In the genomic region with DNA sequence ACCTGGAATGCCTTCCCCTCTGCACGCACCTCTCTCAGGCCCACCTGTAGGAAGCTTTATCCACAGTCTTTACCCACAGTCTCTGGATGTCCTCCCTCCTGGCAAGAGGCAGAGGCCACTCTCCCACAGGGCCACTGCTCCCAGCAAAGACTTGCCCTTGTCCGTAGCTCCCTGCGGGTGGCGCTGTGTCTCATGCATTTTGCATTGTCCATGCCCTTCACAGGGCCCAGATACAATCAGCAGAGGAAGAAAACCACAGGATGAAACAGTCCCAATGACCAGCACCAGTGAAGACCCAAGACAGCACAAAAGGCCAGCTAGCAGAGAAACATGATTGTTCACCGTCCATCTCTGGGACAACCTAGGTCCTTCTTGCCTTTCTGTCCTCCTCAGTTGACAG, we compare ENCODE assay signal across 10 cellular contexts. TPM values are rescaled to one million over a fixed set of nuclear protein-coding genes. Genes with fewer than 3 reads are reported as not detected.
DNase-seq lines count a peak whose midpoint lies in the region; ATAC-seq and TF ChIP-seq lines count a peak whose summit lies in the region.
"Had no signal": no experiment of that assay in that cellular context is flagged by ENCODE, and none has a peak within 500 bp of the region (broad histone marks: within the 10 kb centered on the region; RNA-seq: fewer than 3 reads in every experiment).

No MANE protein-coding gene starts in this region.

- intact Hi-C loops in activated CD4-positive, alpha-beta T cell treated with anti-CD3 and anti-CD28 coated beads, Interleukin-2, amount 10 ng/mL, durations not matched to agents 24 days and 14 days (cut with micrococcal nuclease) = no loop called here
- intact Hi-C loops in posterior vena cava (cut with DNase I) = no loop called here

- TF ChIP-seq CTCF in chondrocyte (IDR thresholded peaks at IDR 0.05) = peak; percentile 56

- no peaks in the 10 kb centered on the region for H3K9me3 Mint-ChIP-seq in activated CD4-positive, alpha-beta T cell treated with anti-CD3 and anti-CD28 coated beads, Interleukin-2, amount 10 ng/mL, durations not matched to agents 24 days and 14 days
- no peaks in the 10 kb centered on the region for H3K9me3 Mint-ChIP-seq in chondrocyte (ENCODE audit: low read depth)
- H3K9me3 Mint-ChIP-seq: dendritic cell treated with granulocyte-macrophage colony-stimulating factor and Interleukin-4, amounts not matched to agents 40 ng/mL and 50 ng/mL, for 4 days had no signal

- DNase-seq in activated CD4-positive, alpha-beta T cell treated with anti-CD3 and anti-CD28 coated beads, Interleukin-2, amount 10 ng/mL, durations not matched to agents 24 days and 14 days = peak; percentile 59
- DNase-seq in activated CD4-positive, alpha-beta T cell treated with anti-CD3 and anti-CD28 coated beads for 1 hour = no peak
- DNase-seq in NCI-H526 (lab: John Stamatoyannopoulos, UW) (peak; percentile 12 to 75), chondrocyte (ENCODE audit: low spot score) (no peak), posterior vena cava (ENCODE audit: low spot score) (peak; percentile 58), middle frontal gyrus (ENCODE audit: extremely low spot score, low spot score) (no peak), NCI-H1105 treated with DMSO at 0.1 percent for 48 hours (lab: John Stamatoyannopoulos, UW) (no peak)
- DNase-seq: spleen had no signal

- H3K4me1 Mint-ChIP-seq in activated CD4-positive, alpha-beta T cell treated with anti-CD3 and anti-CD28 coated beads, Interleukin-2, amount 10 ng/mL, durations not matched to agents 24 days and 14 days = peaks cover 3% of the 10 kb centered on the region
- peaks cover 11% of the 10 kb centered on the region for H3K4me1 Mint-ChIP-seq in chondrocyte (ENCODE audit: low read depth)

- peaks cover 54% of the 10 kb centered on the region for H3K27me3 Mint-ChIP-seq in activated CD4-positive, alpha-beta T cell treated with anti-CD3 and anti-CD28 coated beads, Interleukin-2, amount 10 ng/mL, durations not matched to agents 24 days and 14 days
- H3K27me3 Mint-ChIP-seq in chondrocyte (ENCODE audit: low read depth) = peaks cover 68% of the 10 kb centered on the region

- no peaks in the 10 kb centered on the region for H3K36me3 Mint-ChIP-seq in activated CD4-positive, alpha-beta T cell treated with anti-CD3 and anti-CD28 coated beads, Interleukin-2, amount 10 ng/mL, durations not matched to agents 24 days and 14 days (ENCODE audit: low read depth)
- peaks cover 2% of the 10 kb centered on the region for H3K36me3 Mint-ChIP-seq in chondrocyte (ENCODE audit: low read depth)

- H3K27ac Mint-ChIP-seq in activated CD4-positive, alpha-beta T cell treated with anti-CD3 and anti-CD28 coated beads, Interleukin-2, amount 10 ng/mL, durations not matched to agents 24 days and 14 days = no peak overlapping the region
- no peak overlapping the region for H3K27ac Mint-ChIP-seq in chondrocyte (ENCODE audit: unreplicated experiment)
- H3K27ac Mint-ChIP-seq: dendritic cell treated with granulocyte-macrophage colony-stimulating factor and Interleukin-4, amounts not matched to agents 40 ng/mL and 50 ng/mL, for 4 days had no signal

- peak overlapping the region; percentile 18 for H3K4me3 Mint-ChIP-seq in activated CD4-positive, alpha-beta T cell treated with anti-CD3 and anti-CD28 coated beads, Interleukin-2, amount 10 ng/mL, durations not matched to agents 24 days and 14 days
- no peak overlapping the region for H3K4me3 Mint-ChIP-seq in chondrocyte (ENCODE audit: unreplicated experiment)
- H3K4me3 Mint-ChIP-seq: dendritic cell treated with granulocyte-macrophage colony-stimulating factor and Interleukin-4, amounts not matched to agents 40 ng/mL and 50 ng/mL, for 4 days had no signal

- no peak for ATAC-seq in HG02885 (IDR thresholded peaks at IDR 0.05; ENCODE audit: poor library complexity, unreplicated experiment)

RNA-seq across cellular contexts. Expression of gene NSG1, which starts 2.1 kb away (rescaled TPM):
- 0.09 and 0.44 TPM in 2 replicates for total RNA-seq in activated CD4-positive, alpha-beta T cell treated with anti-CD3 and anti-CD28 coated beads, Interleukin-2, amount 10 ng/mL, durations not matched to agents 24 days and 14 days
- total RNA-seq in chondrocyte (0.42 TPM in 1 of 3 replicates, not detected in the others), posterior vena cava (under 1 TPM; 0.42 to 0.57 TPM)

Comparison
In these comparisons a context has a peak if more than half of its experiments do, and no peak if none do; other contexts are left out.
1. DNase-seq: peak in activated CD4-positive, alpha-beta T cell treated with anti-CD3 and anti-CD28 coated beads, Interleukin-2, amount 10 ng/mL, durations not matched to agents 24 days and 14 days (single experiment), NCI-H526 (2 of 2) and posterior vena cava (single experiment); none in activated CD4-positive, alpha-beta T cell treated with anti-CD3 and anti-CD28 coated beads for 1 hour (single experiment), chondrocyte (single experiment), middle frontal gyrus (single experiment) and NCI-H1105 treated with DMSO at 0.1 percent for 48 hours (single experiment).